Comparison of ENCODE assay signal across 9 cellular contexts in genomic region chr1:12620142-12620865, GRCh38. TPM values are rescaled to one million over a fixed set of nuclear protein-coding genes. Genes with fewer than 3 reads are reported as not detected.
DNase-seq lines count a peak whose midpoint lies in the region; ATAC-seq and TF ChIP-seq lines count a peak whose summit lies in the region.
"Had no signal": no experiment of that assay in that cellular context is flagged by ENCODE, and none has a peak within 500 bp of the region (broad histone marks: within the 10 kb centered on the region; RNA-seq: fewer than 3 reads in every experiment).

No MANE protein-coding gene starts in this region.

- H3K4me1 Mint-ChIP-seq in Caco-2 (ENCODE audit: low read depth, unreplicated experiment) (no peaks in the 10 kb centered on the region), nephron (peaks cover 50% of the 10 kb centered on the region)
- peaks cover 31% of the 10 kb centered on the region for H3K4me1 Mint-ChIP-seq in activated naive CD4-positive, alpha-beta T cell treated with anti-CD3 and anti-CD28 coated beads, Interleukin-2, amount 50 U/mL, for 24 hours

- H3K4me2 ChIP-seq in Loucy (ENCODE audit: low read depth, low read length, poor library complexity, severe bottlenecking) = peak overlapping the region; percentile 90

- 0 out of 2 replicates have a peak, but pooled peaks cover 3% of the 10 kb centered on the region for H3K4me1 ChIP-seq in Caco-2
- H3K4me1 ChIP-seq in Loucy (ENCODE audit: insufficient read depth, low read length, poor library complexity, severe bottlenecking) = peaks cover 48% of the 10 kb centered on the region

- no peak for DNase-seq in Caco-2
- no peak for DNase-seq in GM20000 (ENCODE audit: low spot score)
- DNase-seq in GM13977 (ENCODE audit: low spot score) = no peak

- peak overlapping the region; percentile 93 for H3K4me3 Mint-ChIP-seq in Caco-2 (ENCODE audit: unreplicated experiment)
- H3K4me3 Mint-ChIP-seq in activated naive CD4-positive, alpha-beta T cell treated with anti-CD3 and anti-CD28 coated beads, Interleukin-2, amount 50 U/mL, for 24 hours = peak overlapping the region; percentile 98
- peak overlapping the region; percentile 98 to 100 (median 99) for H3K4me3 Mint-ChIP-seq in nephron

- no peaks in the 10 kb centered on the region for H4K20me1 ChIP-seq in Loucy (ENCODE audit: insufficient read depth, low read length, poor library complexity, severe bottlenecking)

- H3K36me3 ChIP-seq in Caco-2 (ENCODE audit: control insufficient read depth, insufficient read depth, low read length) (no peaks in the 10 kb centered on the region), Loucy (ENCODE audit: insufficient read depth, low read length) (no peaks in the 10 kb centered on the region)

- POLR2A ChIA-PET in Caco-2 (lab: Charles Lee) = no interaction called here

- H3K27me3 ChIP-seq in Caco-2 (replicated peaks; ENCODE audit: control insufficient read depth, insufficient read depth, low read length) (no peaks in the 10 kb centered on the region), Loucy (ENCODE audit: insufficient read depth, low read length, poor library complexity, severe bottlenecking) (no peaks in the 10 kb centered on the region)

- ATAC-seq in GM18858 (IDR thresholded peaks at IDR 0.05; ENCODE audit: unreplicated experiment) (no peak), GM18867 (IDR thresholded peaks at IDR 0.05; ENCODE audit: unreplicated experiment) (no peak)

- H3K79me2 ChIP-seq in Loucy (ENCODE audit: insufficient read depth, low read length) = peaks cover 23% of the 10 kb centered on the region

- H3K36me3 Mint-ChIP-seq in Caco-2 (ENCODE audit: insufficient read depth, unreplicated experiment) (peaks cover 35% of the 10 kb centered on the region), nephron (ENCODE audit: low read depth) (peaks cover 4% of the 10 kb centered on the region)
- H3K36me3 Mint-ChIP-seq in activated naive CD4-positive, alpha-beta T cell treated with anti-CD3 and anti-CD28 coated beads, Interleukin-2, amount 50 U/mL, for 24 hours = no peaks in the 10 kb centered on the region

- in situ Hi-C loops in GM13977 (cut with MboI; ENCODE audit: low pct_unique_long_range_greater_than_20kb, low sequenced_read_pairs, unreplicated experiment) = loop anchor here (25.0 kb wide), 2 partner anchors 308 to 483 kb away; no protein-coding TSS in a partner anchor

- no peak overlapping the region for H3K4me3 ChIP-seq in Caco-2 (ENCODE audit: low read depth, low read length)
- H3K4me3 ChIP-seq in Loucy (ENCODE audit: low read length, poor library complexity, severe bottlenecking) = peak overlapping the region; percentile 83

- TF ChIP-seq CTCF in Caco-2 (IDR thresholded peaks at IDR 0.05; ENCODE audit: insufficient read depth in 1 of 2, low read depth in 1 of 2, low read length in 1 of 2, severe bottlenecking in 1 of 2, unreplicated experiment in 1 of 2) = no peak
- no peak for TF ChIP-seq CTCF in Loucy (conservative IDR thresholded peaks at IDR 0.05; ENCODE audit: low read length)
- TF ChIP-seq CTCF in nephron (IDR thresholded peaks at IDR 0.05; ENCODE audit: unreplicated experiment in 3 of 3) = no peak
- no peak for TF ChIP-seq CTCF in GM20000 (IDR thresholded peaks at IDR 0.05; ENCODE audit: extremely low read depth, missing control alignments)
- no peak for TF ChIP-seq CTCF in GM13977 (IDR thresholded peaks at IDR 0.05; ENCODE audit: extremely low read depth, insufficient read depth, missing control alignments)

- peak overlapping the region; percentile 98 for H3K9ac ChIP-seq in Loucy (ENCODE audit: low read depth, low read length, poor library complexity, severe bottlenecking)

- no peaks in the 10 kb centered on the region for H3K9me3 Mint-ChIP-seq in Caco-2 (ENCODE audit: unreplicated experiment)
- H3K9me3 Mint-ChIP-seq in activated naive CD4-positive, alpha-beta T cell treated with anti-CD3 and anti-CD28 coated beads, Interleukin-2, amount 50 U/mL, for 24 hours = no peaks in the 10 kb centered on the region
- no peaks in the 10 kb centered on the region for H3K9me3 Mint-ChIP-seq in nephron

- no peaks in the 10 kb centered on the region for H3K27me3 Mint-ChIP-seq in Caco-2 (ENCODE audit: insufficient read depth, unreplicated experiment)
- H3K27me3 Mint-ChIP-seq in activated naive CD4-positive, alpha-beta T cell treated with anti-CD3 and anti-CD28 coated beads, Interleukin-2, amount 50 U/mL, for 24 hours = no peaks in the 10 kb centered on the region
- H3K27me3 Mint-ChIP-seq in nephron (ENCODE audit: low read depth) = peaks cover 5% of the 10 kb centered on the region

- intact Hi-C loops in Caco-2 (cut with micrococcal nuclease; ENCODE audit: unreplicated experiment) = no loop called here

- no peaks in the 10 kb centered on the region for H3F3A ChIP-seq in Loucy (ENCODE audit: low read depth)

- CTCF ChIA-PET in Caco-2 (lab: Charles Lee) = interaction anchor here (0.6 to 2.0 kb wide), 3 partner anchors 16 to 306 kb away, joined by 4 to 8 read pairs (median 6); no protein-coding TSS in a partner anchor

- no TSS peak for BruUV-seq in Caco-2 (replicated peaks; lab: Mats Ljungman, UMichigan)

- H3K9me3 ChIP-seq in Caco-2 (no peaks in the 10 kb centered on the region), Loucy (ENCODE audit: insufficient read depth, low read depth, low read length) (no peaks in the 10 kb centered on the region)

- no peak overlapping the region; the same call in 1 of the 2 replicates for H2AFZ ChIP-seq in Loucy (ENCODE audit: low read length)

- H3K9me2 ChIP-seq in Loucy (replicated peaks; ENCODE audit: low read depth, low read length) = no peaks in the 10 kb centered on the region

- H3K27ac Mint-ChIP-seq in Caco-2 (ENCODE audit: unreplicated experiment) (peak overlapping the region; percentile 96), nephron (peak overlapping the region; percentile 96 to 100 (median 99))
- H3K27ac Mint-ChIP-seq in activated naive CD4-positive, alpha-beta T cell treated with anti-CD3 and anti-CD28 coated beads, Interleukin-2, amount 50 U/mL, for 24 hours = no peak overlapping the region

RNA-seq across cellular contexts. Expression of gene DHRS3, which starts 2.3 kb away (rescaled TPM):
- total RNA-seq in Caco-2 (2022) = 59.4 and 64.6 TPM in 2 replicates

RNA-seq across cellular contexts. Expression of gene AADACL4, which starts 23.6 kb away (rescaled TPM):
- total RNA-seq in Caco-2 (2022) = not detected in 2 replicates
- total RNA-seq: aorta had no signal
